35 cellular contexts compared by ENCODE assay signal in the genomic region with DNA sequence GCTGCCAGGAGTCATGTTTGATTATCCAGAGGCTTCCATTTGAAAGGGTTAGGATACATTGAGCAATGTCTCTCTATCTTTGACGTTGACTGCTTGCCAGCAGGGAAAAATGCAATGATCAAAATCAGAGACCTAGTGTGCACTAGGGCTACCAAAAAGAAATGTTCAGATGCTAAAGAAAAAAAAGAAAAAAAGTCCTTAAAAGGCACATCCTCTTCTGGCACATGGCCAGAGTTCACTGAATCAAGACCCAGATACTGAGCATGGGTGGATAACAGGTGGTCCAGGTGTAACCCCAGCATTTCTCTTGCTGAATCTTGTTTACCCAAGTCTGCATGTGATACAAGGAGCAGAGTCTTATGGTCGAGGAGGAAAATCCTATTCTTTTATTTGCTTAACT.
"Had no signal": no experiment of that assay in that cellular context is flagged by ENCODE, and none has a peak within 500 bp of the region (broad histone marks: within the 10 kb centered on the region; RNA-seq: fewer than 3 reads in every experiment).

No MANE protein-coding gene starts in this region.

- H3K4me2 ChIP-seq: PC-9 had no signal

- H3K27ac ChIP-seq: PC-9, VCaP had no signal

- H3K36me3 Mint-ChIP-seq: activated CD8-positive, alpha-beta memory T cell treated with anti-CD3 and anti-CD28 coated beads, Interleukin-2, amount 10 ng/mL, durations not matched to agents 7 days and 5 days; brain had no signal

- H3K9me3 Mint-ChIP-seq: activated naive CD8-positive, alpha-beta T cell treated with anti-CD3 and anti-CD28 coated beads for 36 hours; brain had no signal

- ATAC-seq: activated CD8-positive, alpha-beta memory T cell treated with anti-CD3 and anti-CD28 coated beads, Interleukin-2, amount 10 ng/mL, durations not matched to agents 7 days and 5 days had no signal

- H3K4me3 Mint-ChIP-seq: activated B cell treated with CpG ODN at 0.5 μM for 24 hours; activated CD4-positive, alpha-beta memory T cell treated with anti-CD3 and anti-CD28 coated beads, Interleukin-2, amount 10 ng/mL, durations not matched to agents 7 days and 5 days; activated CD8-positive, alpha-beta memory T cell treated with anti-CD3 and anti-CD28 coated beads, Interleukin-2, amount 10 ng/mL, durations not matched to agents 7 days and 5 days; activated naive CD8-positive, alpha-beta T cell treated with anti-CD3 and anti-CD28 coated beads for 36 hours; brain had no signal

- H3K27me3 ChIP-seq: MG63 had no signal

- H3K36me3 ChIP-seq: MG63 had no signal

- H3K27ac Mint-ChIP-seq: activated B cell treated with CpG ODN at 0.5 μM for 24 hours; activated CD4-positive, alpha-beta memory T cell treated with anti-CD3 and anti-CD28 coated beads, Interleukin-2, amount 10 ng/mL, durations not matched to agents 7 days and 5 days; activated CD8-positive, alpha-beta memory T cell treated with anti-CD3 and anti-CD28 coated beads, Interleukin-2, amount 10 ng/mL, durations not matched to agents 7 days and 5 days; activated naive CD8-positive, alpha-beta T cell treated with anti-CD3 and anti-CD28 coated beads for 36 hours; brain had no signal

- H3K9me3 ChIP-seq: MG63 had no signal

- DNase-seq: activated B cell treated with CpG ODN at 0.5 μM for 24 hours; activated CD4-positive, alpha-beta memory T cell treated with anti-CD3 and anti-CD28 coated beads, Interleukin-2, amount 10 ng/mL, durations not matched to agents 7 days and 5 days; activated CD4-positive, alpha-beta T cell treated with anti-CD3 and anti-CD28 coated beads for 1 hour; activated CD4-positive, alpha-beta T cell treated with anti-CD3 and anti-CD28 coated beads for 48 hours; activated CD8-positive, alpha-beta memory T cell treated with anti-CD3 and anti-CD28 coated beads for 24 hours; activated CD8-positive, alpha-beta memory T cell treated with anti-CD3 and anti-CD28 coated beads, Interleukin-2, amount 10 ng/mL, durations not matched to agents 7 days and 5 days; activated CD8-positive, alpha-beta memory T cell treated with anti-CD3 and anti-CD28 coated beads, Interleukin-2, amount 50 U/mL, for 48 hours; activated effector memory CD4-positive, alpha-beta T cell treated with Interleukin-2 at 50 U/mL for 16 hours; activated naive CD4-positive, alpha-beta T cell; activated naive CD4-positive, alpha-beta T cell treated with anti-CD3 and anti-CD28 coated beads, Interleukin-2, amount 50 U/mL, for 16 hours; activated naive CD8-positive, alpha-beta T cell treated with anti-CD3 and anti-CD28 coated beads for 36 hours; activated T-cell treated with anti-CD3 and anti-CD28 coated beads, Interleukin-2, amount 50 U/mL, for 48 hours; caudate nucleus; cerebellar nuclear complex; Kasumi-1; KBM-7; MG63; MV-4-11; NCI-H1092 treated with DMSO at 0.1 percent for 48 hours; NCI-H1436; NCI-H1694; NCI-H1930; NCI-H2081 treated with DMSO at 0.1 percent for 48 hours; NCI-H345; NCI-H524 treated with DMSO at 0.1 percent for 48 hours; NCI-H82; NK-92 treated with Interleukin-12 subunit alpha and Interleukin-12 subunit beta, amount 100 ng/mL, for 24 hours; PC-9; Right ventricle myocardium superior; SW 1271; T-helper 1 cell; T-helper 2 cell; T-helper 9 cell had no signal

- H2AFZ ChIP-seq: PC-9 had no signal

- H3K4me1 Mint-ChIP-seq: activated B cell treated with CpG ODN at 0.5 μM for 24 hours; activated CD4-positive, alpha-beta memory T cell treated with anti-CD3 and anti-CD28 coated beads, Interleukin-2, amount 10 ng/mL, durations not matched to agents 7 days and 5 days; activated CD8-positive, alpha-beta memory T cell treated with anti-CD3 and anti-CD28 coated beads, Interleukin-2, amount 10 ng/mL, durations not matched to agents 7 days and 5 days; activated naive CD8-positive, alpha-beta T cell treated with anti-CD3 and anti-CD28 coated beads for 36 hours had no signal

- H3K27me3 Mint-ChIP-seq: activated B cell treated with CpG ODN at 0.5 μM for 24 hours; activated CD4-positive, alpha-beta memory T cell treated with anti-CD3 and anti-CD28 coated beads, Interleukin-2, amount 10 ng/mL, durations not matched to agents 7 days and 5 days; activated CD8-positive, alpha-beta memory T cell treated with anti-CD3 and anti-CD28 coated beads, Interleukin-2, amount 10 ng/mL, durations not matched to agents 7 days and 5 days; activated naive CD8-positive, alpha-beta T cell treated with anti-CD3 and anti-CD28 coated beads for 36 hours; brain had no signal

- H3K4me3 ChIP-seq: MG63, PC-9 had no signal
